In the genomic region with DNA sequence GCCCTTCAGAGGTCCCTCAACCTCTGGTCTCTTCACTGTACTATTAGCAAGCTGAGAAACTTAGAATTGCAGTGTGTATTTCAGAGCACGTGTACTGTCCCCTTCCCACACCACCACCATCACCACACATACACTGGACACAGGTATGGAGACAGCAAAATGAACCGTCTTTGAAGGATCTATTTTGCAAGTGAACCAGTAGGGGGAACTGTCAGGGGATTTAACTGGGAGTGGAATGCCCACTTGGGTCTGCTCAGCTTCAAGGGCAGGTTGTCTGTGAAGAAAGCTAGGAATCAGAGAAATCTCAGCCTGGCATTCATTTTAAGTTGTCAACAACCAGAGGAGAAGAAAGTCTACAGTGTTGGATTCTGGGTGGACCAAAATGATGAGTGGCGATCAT, we compare ENCODE assay signal across 8 cellular contexts.
A peak's percentile ranks its signal among the peaks of the same experiment; 100 is the strongest.
DNase-seq lines count a peak whose midpoint lies in the region; ATAC-seq, FAIRE-seq and TF ChIP-seq lines count a peak whose summit lies in the region.

No MANE protein-coding gene starts in this region.

- H3K4me3 ChIP-seq in mammary epithelial cell (replicated peaks in 1 of 3; ENCODE audit: insufficient read depth in 1 of 3, low read depth in 2 of 3, low read length in 3 of 3) = no peak overlapping the region

- H3K36me3 ChIP-seq in mammary epithelial cell (ENCODE audit: insufficient read depth, low read length) = no peaks in the 10 kb centered on the region

- no peak overlapping the region for H3K9ac ChIP-seq in mammary epithelial cell (ENCODE audit: insufficient read depth, low read length)

- dilution Hi-C loops in mammary epithelial cell (cut with HindIII; ENCODE audit: low sequenced_read_pairs) = no loop called here

- WGBS in mammary epithelial cell (ENCODE audit: low coverage, missing lambda C conversion rate) = 90% methylated on average over 3 of the region's 3 CpGs

- no peaks in the 10 kb centered on the region for H4K20me1 ChIP-seq in mammary epithelial cell (ENCODE audit: insufficient read depth, low read length)

- intact Hi-C loops in mammary epithelial cell (cut with micrococcal nuclease) = loop anchor here (2.0 kb wide), 2 partner anchors 43 to 81 kb away; no protein-coding TSS in a partner anchor

- CTCF ChIA-PET in mammary epithelial cell (lab: Charles Lee; ENCODE audit: low non-redundant PET) = interaction anchor here (0.7 kb wide), 1 partner anchor 168 kb away, joined by 3 read pairs; no protein-coding TSS in a partner anchor

- H3K27me3 ChIP-seq in mammary epithelial cell (ENCODE audit: insufficient read depth, low read length) = no peaks in the 10 kb centered on the region

- ATAC-seq in GM21723 (IDR thresholded peaks at IDR 0.05; ENCODE audit: unreplicated experiment) (no peak), GM21526 (IDR thresholded peaks at IDR 0.05; ENCODE audit: low FRiP score, unreplicated experiment) (no peak)

- H3K4me1 ChIP-seq in mammary epithelial cell (ENCODE audit: insufficient read depth, low read length) = peaks cover 25% of the 10 kb centered on the region

- H2AFZ ChIP-seq in mammary epithelial cell (ENCODE audit: low read depth, low read length) = no peak overlapping the region

- no peaks in the 10 kb centered on the region for H3K9me3 ChIP-seq in mammary epithelial cell (replicated peaks; ENCODE audit: insufficient read depth, low read length)

- peak; percentile 21 to 38 for DNase-seq in Kasumi-1 (lab: John Stamatoyannopoulos, UW)
- no peak for DNase-seq in mammary epithelial cell
- DNase-seq in lung microvascular endothelial cell (ENCODE audit: low read depth in 2 of 2) = peak; percentile 40 to 44
- no peak for DNase-seq in RCC 7860 (ENCODE audit: low spot score)
- no peak for DNase-seq in activated gamma-delta T cell (lab: John Stamatoyannopoulos, UW)

- BruUV-seq in mammary epithelial cell (replicated peaks; lab: Mats Ljungman, UMichigan) = no TSS peak

- TF ChIP-seq CTCF in GM12873 (IDR thresholded peaks at IDR 0.05; ENCODE audit: insufficient read depth, low read depth, low read length, missing control alignments) (peak; percentile 30), mammary epithelial cell (conservative IDR thresholded peaks at IDR 0.05 in 1 of 2, IDR thresholded peaks at IDR 0.05 in 1 of 2; ENCODE audit: extremely low read depth in 1 of 2, insufficient read depth in 1 of 2, low read depth in 1 of 2, low read length in 2 of 2) (peak; percentile 1 to 3)

- no peak for FAIRE-seq in RCC 7860 (lab: Jason Lieb, UNC)

- no peak overlapping the region for H3K4me2 ChIP-seq in mammary epithelial cell (ENCODE audit: insufficient read depth, low read depth, low read length)

- H3K27ac ChIP-seq in mammary epithelial cell (ENCODE audit: insufficient read depth, low read depth, low read length) = no peak overlapping the region

- in situ Hi-C loops in mammary epithelial cell (cut with MboI; ENCODE audit: low sequenced_read_pairs in 2 of 2) = no loop called here

- peaks cover 16% of the 10 kb centered on the region for H3K79me2 ChIP-seq in mammary epithelial cell (ENCODE audit: insufficient read depth, low read length)

Comparison
In these comparisons a context has a peak if more than half of its experiments do, and no peak if none do; other contexts are left out.
1. DNase-seq: peak in Kasumi-1 (2 of 2) and lung microvascular endothelial cell (2 of 2); none in mammary epithelial cell (single experiment), RCC 7860 (single experiment) and activated gamma-delta T cell (single experiment).